ENCODE assay signal across 9 cellular contexts in genomic region chr2:73830871-73831401, GRCh38. TPM values are rescaled to one million over a fixed set of nuclear protein-coding genes. Genes with fewer than 3 reads are reported as not detected.
DNase-seq lines count a peak whose midpoint lies in the region; ATAC-seq lines count a peak whose summit lies in the region.
"Had no signal": no experiment of that assay in that cellular context is flagged by ENCODE, and none has a peak within 500 bp of the region (broad histone marks: within the 10 kb centered on the region; RNA-seq: fewer than 3 reads in every experiment).

No MANE protein-coding gene starts in this region.

- no peaks in the 10 kb centered on the region for H3K27me3 Mint-ChIP-seq in activated T-cell treated with anti-CD3 and anti-CD28 coated beads, Interleukin-2, amount 50 U/mL, for 4 hours (ENCODE audit: low read depth)
- no peaks in the 10 kb centered on the region for H3K27me3 Mint-ChIP-seq in stimulated activated naive CD8-positive, alpha-beta T cell treated with anti-CD3 and anti-CD28 coated beads, Interleukin-15, Interleukin-2, amounts not matched to agents 100 ng/mL and 50 ng/mL, for 24 hours

- DNase-seq in activated CD4-positive, alpha-beta T cell treated with anti-CD3 and anti-CD28 coated beads for 4 hours = peak; percentile 23 to 42
- DNase-seq in activated CD4-positive, alpha-beta T cell treated with anti-CD3 and anti-CD28 coated beads for 1 hour = no peak
- DNase-seq in activated T-cell treated with anti-CD3 and anti-CD28 coated beads, Interleukin-2, amount 50 U/mL, for 4 hours = peak; percentile 25
- DNase-seq in globus pallidus (ENCODE audit: low spot score) (peak; percentile 58), AML-193 (lab: John Stamatoyannopoulos, UW) (no peak), NCI-H1436 treated with DMSO at 0.1 percent for 48 hours (lab: John Stamatoyannopoulos, UW) (no peak)

- peak overlapping the region; percentile 96 for H3K27ac Mint-ChIP-seq in stimulated activated naive CD8-positive, alpha-beta T cell treated with anti-CD3 and anti-CD28 coated beads, Interleukin-15, Interleukin-2, amounts not matched to agents 100 ng/mL and 50 ng/mL, for 24 hours

- ATAC-seq in activated T-cell treated with anti-CD3 and anti-CD28 coated beads, Interleukin-2, amount 50 U/mL, for 4 hours = peak; percentile 80 to 83
- no peak for ATAC-seq in HG03025 (IDR thresholded peaks at IDR 0.05; ENCODE audit: low FRiP score, unreplicated experiment)

- H3K36me3 Mint-ChIP-seq in activated T-cell treated with anti-CD3 and anti-CD28 coated beads, Interleukin-2, amount 50 U/mL, for 4 hours (ENCODE audit: insufficient read depth) = peaks cover 17% of the 10 kb centered on the region
- peaks cover 41% of the 10 kb centered on the region for H3K36me3 Mint-ChIP-seq in stimulated activated naive CD8-positive, alpha-beta T cell treated with anti-CD3 and anti-CD28 coated beads, Interleukin-15, Interleukin-2, amounts not matched to agents 100 ng/mL and 50 ng/mL, for 24 hours (ENCODE audit: low read depth)

- peak overlapping the region; percentile 94 for H3K4me3 Mint-ChIP-seq in activated T-cell treated with anti-CD3 and anti-CD28 coated beads, Interleukin-2, amount 50 U/mL, for 4 hours
- H3K4me3 Mint-ChIP-seq in stimulated activated naive CD8-positive, alpha-beta T cell treated with anti-CD3 and anti-CD28 coated beads, Interleukin-15, Interleukin-2, amounts not matched to agents 100 ng/mL and 50 ng/mL, for 24 hours = peak overlapping the region; percentile 85

- peaks cover 4% of the 10 kb centered on the region for H3K9me3 Mint-ChIP-seq in activated T-cell treated with anti-CD3 and anti-CD28 coated beads, Interleukin-2, amount 50 U/mL, for 4 hours
- H3K9me3 Mint-ChIP-seq in stimulated activated naive CD8-positive, alpha-beta T cell treated with anti-CD3 and anti-CD28 coated beads, Interleukin-15, Interleukin-2, amounts not matched to agents 100 ng/mL and 50 ng/mL, for 24 hours = peaks cover 4% of the 10 kb centered on the region

- peaks cover 53% of the 10 kb centered on the region for H3K4me1 Mint-ChIP-seq in activated T-cell treated with anti-CD3 and anti-CD28 coated beads, Interleukin-2, amount 50 U/mL, for 4 hours (ENCODE audit: low read depth)
- peaks cover 60% of the 10 kb centered on the region for H3K4me1 Mint-ChIP-seq in stimulated activated naive CD8-positive, alpha-beta T cell treated with anti-CD3 and anti-CD28 coated beads, Interleukin-15, Interleukin-2, amounts not matched to agents 100 ng/mL and 50 ng/mL, for 24 hours (ENCODE audit: low read depth)

RNA-seq across cellular contexts. Expression of gene STAMBP, which starts 2.2 kb away (rescaled TPM):
- 10 to 100 TPM; 29.5 to 37.2 (median 30.3) TPM for total RNA-seq in activated T-cell treated with anti-CD3 and anti-CD28 coated beads, Interleukin-2, amount 50 U/mL, for 4 hours

RNA-seq across cellular contexts. Expression of gene C2orf78, which starts 47.0 kb away (rescaled TPM):
- not detected for total RNA-seq in activated T-cell treated with anti-CD3 and anti-CD28 coated beads, Interleukin-2, amount 50 U/mL, for 4 hours
- total RNA-seq: T-helper 1 cell treated with Interleukin-12 subunit alpha and Interleukin-12 subunit beta and Interleukin-4 antibody, amounts not matched to agents 30 ng/mL and 1 ng/mL, for 36 hours had no signal

RNA-seq across cellular contexts. Expression of gene DUSP11, which starts 51.0 kb away (rescaled TPM):
- total RNA-seq in activated T-cell treated with anti-CD3 and anti-CD28 coated beads, Interleukin-2, amount 50 U/mL, for 4 hours = 10 to 100 TPM; 33.2 to 35.4 (median 34.2) TPM

Comparison
In these comparisons a context has a peak if more than half of its experiments do, and no peak if none do; other contexts are left out.
1. DNase-seq: peak in activated CD4-positive, alpha-beta T cell treated with anti-CD3 and anti-CD28 coated beads for 4 hours (2 of 2), activated T-cell treated with anti-CD3 and anti-CD28 coated beads, Interleukin-2, amount 50 U/mL, for 4 hours (single experiment) and globus pallidus (single experiment); none in activated CD4-positive, alpha-beta T cell treated with anti-CD3 and anti-CD28 coated beads for 1 hour (single experiment), AML-193 (0 of 2) and NCI-H1436 treated with DMSO at 0.1 percent for 48 hours (single experiment).